ENCODE assay signal across 8 cellular contexts in genomic region chr11:86800956-86801264, GRCh38. TPM values are rescaled to one million over a fixed set of nuclear protein-coding genes. Genes with fewer than 3 reads are reported as not detected.
DNase-seq lines count a peak whose midpoint lies in the region; ATAC-seq and TF ChIP-seq lines count a peak whose summit lies in the region.

No MANE protein-coding gene starts in this region.

- H3K4me1 ChIP-seq in liver (ENCODE audit: control insufficient read depth in 4 of 4, insufficient read depth in 4 of 4, low read length in 3 of 4) = peaks cover 6 to 13% (median 11%) of the 10 kb centered on the region in 4 donors
- peaks cover 20 to 22% of the 10 kb centered on the region in 2 donors for H3K4me1 ChIP-seq in thyroid gland

- H3K36me3 Mint-ChIP-seq in activated CD4-positive, alpha-beta T cell treated with anti-CD3 and anti-CD28 coated beads, Interleukin-2, amount 10 ng/mL, durations not matched to agents 24 days and 14 days (ENCODE audit: low read depth) = peaks cover 5% of the 10 kb centered on the region

- no peak for ATAC-seq in HG02642 (IDR thresholded peaks at IDR 0.05; ENCODE audit: poor library complexity, unreplicated experiment)

- peak overlapping the region; percentile 36 to 42 for H3K9ac ChIP-seq in liver (ENCODE audit: low read depth in 1 of 2, low read length in 2 of 2)

- H3K9me3 Mint-ChIP-seq in activated CD4-positive, alpha-beta T cell treated with anti-CD3 and anti-CD28 coated beads, Interleukin-2, amount 10 ng/mL, durations not matched to agents 24 days and 14 days = no peaks in the 10 kb centered on the region

- H3K4me3 ChIP-seq in astrocyte of the cerebellum (ENCODE audit: low read depth, low read length) (peak overlapping the region; percentile 72), liver (ENCODE audit: low read depth in 1 of 3, low read length in 3 of 3) (peak overlapping the region; percentile 35 to 84 (median 56)), thyroid gland (replicated peaks in 1 of 3) (peak overlapping the region; percentile 18 to 79 (median 48))

- peak overlapping the region; percentile 62 for H3K27ac Mint-ChIP-seq in activated CD4-positive, alpha-beta T cell treated with anti-CD3 and anti-CD28 coated beads, Interleukin-2, amount 10 ng/mL, durations not matched to agents 24 days and 14 days

- H3K36me3 ChIP-seq in liver (ENCODE audit: control insufficient read depth in 4 of 4, insufficient read depth in 3 of 4, low read depth in 1 of 4, low read length in 3 of 4) = no peaks in the 10 kb centered on the region
- H3K36me3 ChIP-seq in thyroid gland = no peaks in the 10 kb centered on the region

- WGBS in liver = 4% methylated on average over 9 of the region's 9 CpGs
- 5 to 9% methylated on average over 9 of the region's 9 CpGs for WGBS in thyroid gland, 2 donors

- peak overlapping the region; percentile 87 for H3K4me3 Mint-ChIP-seq in activated CD4-positive, alpha-beta T cell treated with anti-CD3 and anti-CD28 coated beads, Interleukin-2, amount 10 ng/mL, durations not matched to agents 24 days and 14 days

- intact Hi-C loops in activated CD4-positive, alpha-beta T cell treated with anti-CD3 and anti-CD28 coated beads, Interleukin-2, amount 10 ng/mL, durations not matched to agents 24 days and 14 days (cut with micrococcal nuclease) = loop anchor here (5.0 to 10.0 kb wide), 4 partner anchors 129 to 1046 kb away; partner anchors contain the start of gene ME3
- intact Hi-C loops in thyroid gland (cut with DNase I) = no loop called here

- H3K27me3 ChIP-seq in liver (ENCODE audit: control insufficient read depth in 4 of 4, insufficient read depth in 4 of 4, low read length in 3 of 4) (peaks cover 0 to 5% (median 2%) of the 10 kb centered on the region in 4 donors), thyroid gland (no peaks in the 10 kb centered on the region)

- peaks cover 37% of the 10 kb centered on the region for H3K4me1 Mint-ChIP-seq in activated CD4-positive, alpha-beta T cell treated with anti-CD3 and anti-CD28 coated beads, Interleukin-2, amount 10 ng/mL, durations not matched to agents 24 days and 14 days

- H3K27ac ChIP-seq in liver (ENCODE audit: low read depth in 1 of 2, low read length in 2 of 2) = peak overlapping the region in 1 of 2 donors; percentile 4
- peak overlapping the region; percentile 12 to 83 (median 81) for H3K27ac ChIP-seq in thyroid gland

- H3K9me3 ChIP-seq in liver (ENCODE audit: control insufficient read depth in 4 of 4, low read length in 3 of 4) = no peaks in the 10 kb centered on the region
- H3K9me3 ChIP-seq in thyroid gland = no peaks in the 10 kb centered on the region

- no peak for TF ChIP-seq RAD21 in liver (IDR thresholded peaks at IDR 0.05)

- in situ Hi-C loops in astrocyte of the cerebellum (cut with HindIII; ENCODE audit: low sequenced_read_pairs) = loop anchor here (10.0 kb wide), 1 partner anchor 176 kb away; no protein-coding TSS in a partner anchor

- DNase-seq in activated CD4-positive, alpha-beta T cell treated with anti-CD3 and anti-CD28 coated beads, Interleukin-2, amount 10 ng/mL, durations not matched to agents 24 days and 14 days = no peak
- DNase-seq in activated CD4-positive, alpha-beta T cell treated with anti-CD3 and anti-CD28 coated beads, Interleukin-2, amount 50 U/mL, for 48 hours = no peak
- DNase-seq in astrocyte of the cerebellum (ENCODE audit: low read depth) (no peak), thyroid gland (no peak), Ammon's horn (ENCODE audit: low spot score) (no peak)
- no peak for DNase-seq in stimulated activated naive CD4-positive, alpha-beta T cell treated with Interleukin-2 at 50 U/mL for 16 hours (lab: John Stamatoyannopoulos, UW)

- H3K27me3 Mint-ChIP-seq in activated CD4-positive, alpha-beta T cell treated with anti-CD3 and anti-CD28 coated beads, Interleukin-2, amount 10 ng/mL, durations not matched to agents 24 days and 14 days = peaks cover 33% of the 10 kb centered on the region

- TF ChIP-seq CTCF in astrocyte of the cerebellum (IDR thresholded peaks at IDR 0.05; ENCODE audit: low read depth, low read length, missing control alignments) (no peak), liver (IDR thresholded peaks at IDR 0.05; ENCODE audit: low read depth, low read length, missing input control) (no peak), thyroid gland (IDR thresholded peaks at IDR 0.05) (no peak)

- no peak for TF ChIP-seq POLR2A in thyroid gland (IDR thresholded peaks at IDR 0.05)

TF ChIP-seq in liver, 16 proteins besides CTCF, POLR2A, EP300 and RAD21:
- no peak for TF ChIP-seq RXRA (IDR thresholded peaks at IDR 0.05)
- no peak for TF ChIP-seq TAF1 (conservative IDR thresholded peaks at IDR 0.05)
- TF ChIP-seq FOXA1 (IDR thresholded peaks at IDR 0.05) = no peak
- no peak for TF ChIP-seq ZBTB33 (IDR thresholded peaks at IDR 0.05)
- no peak for TF ChIP-seq MAX (IDR thresholded peaks at IDR 0.05)
- no peak for TF ChIP-seq JUND (IDR thresholded peaks at IDR 0.05)

RNA-seq across cellular contexts. Expression of gene PRSS23, which starts 0.6 kb away (rescaled TPM):
- total RNA-seq in activated CD4-positive, alpha-beta T cell treated with anti-CD3 and anti-CD28 coated beads, Interleukin-2, amount 10 ng/mL, durations not matched to agents 24 days and 14 days = 37.8 and 43.9 TPM in 2 replicates
- total RNA-seq in liver (10 to 100 TPM in 1 of 2 donors, 1 to 10 TPM in 1; 2.3 to 11.0 TPM), thyroid gland (10 to 100 TPM; 26.4 to 47.8 (median 36.2) TPM)
- polyA plus RNA-seq in liver = 1 to 10 TPM; 5.7 to 9.9 TPM
